In genomic region chr5:54009357-54009756, GRCh38 we compare ENCODE assay signal across 19 cellular contexts.
DNase-seq lines count a peak whose midpoint lies in the region; ATAC-seq, FAIRE-seq and TF ChIP-seq lines count a peak whose summit lies in the region.
"Had no signal": no experiment of that assay in that cellular context is flagged by ENCODE, and none has a peak within 500 bp of the region (broad histone marks: within the 10 kb centered on the region; RNA-seq: fewer than 3 reads in every experiment).

No MANE protein-coding gene starts in this region.

- H3K79me1 ChIP-seq in H1 (ENCODE audit: low read depth, low read length): no peaks in the 10 kb centered on the region

- intact Hi-C loops in HepG2 (cut with micrococcal nuclease; ENCODE audit: unreplicated experiment): loop anchor here (1.0 kb wide), 1 partner anchor 66 kb away; no protein-coding TSS in a partner anchor

- peak overlapping the region; percentile 87 for H2BK120ac ChIP-seq in H1 (replicated peaks; ENCODE audit: low read depth, low read length)

- DNase-seq in A549 (ENCODE audit: low read depth in 1 of 2, low spot score in 1 of 2): no peak
- DNase-seq in H1 (ENCODE audit: low read depth in 1 of 2, low spot score in 2 of 2): no peak
- DNase-seq in HepG2 (ENCODE audit: low spot score): peak; percentile 62
- DNase-seq in effector memory CD4-positive, alpha-beta T cell: no peak
- DNase-seq in middle frontal gyrus (ENCODE audit: extremely low spot score, low spot score): no peak
- no peak for DNase-seq in germinal center (ENCODE audit: low spot score)
- no peak for DNase-seq in pons (ENCODE audit: low spot score)
- DNase-seq: C1 segment of cervical spinal cord, DMS 273 treated with DMSO at 0.1 percent for 48 hours, GOT3, HFFc6, KBM-7, NCI-H146, NCI-H2081, NCI-H748 treated with DMSO at 0.1 percent for 48 hours, PC-3, SJCRH30 had no signal

- H2AK5ac ChIP-seq in H1 (ENCODE audit: low read depth, low read length): no peak overlapping the region

- peak overlapping the region; percentile 71 for H4K91ac ChIP-seq in H1 (replicated peaks; ENCODE audit: insufficient read length, low read length)

- ATAC-seq in A549: no peak
- ATAC-seq in HepG2: peak; percentile 81
- ATAC-seq: PC-3 had no signal

- H3K27ac ChIP-seq in A549 (peak overlapping the region; percentile 60 to 72; a peak in 5 of 6 replicates), HUES48 (ENCODE audit: low read depth, low read length) (peak overlapping the region; percentile 95), H1 (ENCODE audit: low read depth, low read length) (peak overlapping the region; percentile 40), HepG2 (ENCODE audit: extremely low read length, insufficient read depth, low read length) (peak overlapping the region; percentile 68)
- H3K27ac ChIP-seq in effector memory CD4-positive, alpha-beta T cell (ENCODE audit: insufficient read depth, low read length, poor library complexity, severe bottlenecking): no peak overlapping the region
- H3K27ac ChIP-seq: SJCRH30 had no signal

- TF ChIP-seq POLR2A in A549 (IDR thresholded peaks at IDR 0.05; ENCODE audit: low read length) (no peak), H1 (IDR thresholded peaks at IDR 0.05; ENCODE audit: control extremely low read depth in 1 of 2, low read depth in 2 of 2, low read length in 2 of 2) (no peak), HepG2 (IDR thresholded peaks at IDR 0.05; ENCODE audit: insufficient read depth in 1 of 2, low read depth in 2 of 2, low read length in 2 of 2) (no peak)

- no peak overlapping the region for H3K4ac ChIP-seq in H1 (replicated peaks; ENCODE audit: insufficient read length, low read depth, low read length)

- H3K56ac ChIP-seq in H1 (replicated peaks; ENCODE audit: insufficient read length, low read depth, low read length): peak overlapping the region; percentile 23

- H3K4me2 ChIP-seq in A549 (peak overlapping the region; percentile 82), H1 (ENCODE audit: insufficient read depth in 1 of 2, low read depth in 2 of 2, low read length in 2 of 2) (peak overlapping the region in 1 of 2 experiments; percentile 37; a peak in 2 of 4 replicates), HepG2 (ENCODE audit: low read depth, low read length) (peak overlapping the region; percentile 53)

- H2BK5ac ChIP-seq in H1 (ENCODE audit: low read depth, low read length): peak overlapping the region; percentile 29; the same call in 1 of the 2 replicates

- TF ChIP-seq EP300 in A549 (IDR thresholded peaks at IDR 0.05) (no peak), H1 (IDR thresholded peaks at IDR 0.05; ENCODE audit: borderline replicate concordance in 1 of 2, low read depth in 2 of 2, low read length in 2 of 2) (no peak), HepG2 (IDR thresholded peaks at IDR 0.05; ENCODE audit: low read depth in 2 of 2, low read length in 2 of 2) (no peak), HepG2 (CRISPR knock-in tag; IDR thresholded peaks at IDR 0.05; ENCODE audit: borderline replicate concordance) (no peak)

- H2AFZ ChIP-seq in H1 (ENCODE audit: low read length): no peak overlapping the region
- H2AFZ ChIP-seq in HepG2 (ENCODE audit: low read length): no peak overlapping the region

- H4K5ac ChIP-seq in H1 (ENCODE audit: insufficient read length, low read depth, low read length): peak overlapping the region; percentile 91

- H4K20me1 ChIP-seq in H1 (replicated peaks in 1 of 2; ENCODE audit: control insufficient read depth in 1 of 2, insufficient read depth in 2 of 2, low read length in 2 of 2) (no peaks in the 10 kb centered on the region), HepG2 (ENCODE audit: insufficient read depth, low read length) (no peaks in the 10 kb centered on the region)

- FAIRE-seq in A549 (lab: Jason Lieb, UNC): no peak
- FAIRE-seq in H1 (lab: Jason Lieb, UNC): no peak
- peak; percentile 60 for FAIRE-seq in HepG2 (lab: Jason Lieb, UNC)
- FAIRE-seq: GM12892 had no signal

- no peaks in the 10 kb centered on the region for H3K27me3 ChIP-seq in HUES48 (ENCODE audit: control insufficient read depth, insufficient read depth, low read length)
- no peaks in the 10 kb centered on the region for H3K27me3 ChIP-seq in H1 (replicated peaks in 1 of 4; ENCODE audit: control insufficient read depth in 3 of 4, extremely low read depth in 1 of 4, insufficient read depth in 3 of 4, low read length in 3 of 4)
- no peaks in the 10 kb centered on the region for H3K27me3 ChIP-seq in HepG2 (ENCODE audit: control insufficient read depth in 1 of 2, insufficient read depth in 2 of 2, low read length in 2 of 2)
- no peaks in the 10 kb centered on the region for H3K27me3 ChIP-seq in effector memory CD4-positive, alpha-beta T cell (replicated peaks; ENCODE audit: control insufficient read depth, insufficient read depth, low read length, poor library complexity, severe bottlenecking)
- H3K27me3 ChIP-seq: SJCRH30 had no signal

- POLR2A ChIA-PET in A549 (lab: Yijun Ruan, JAX): no interaction called here
- POLR2A ChIA-PET in H1 (lab: Charles Lee; ENCODE audit: partially characterized antibody): no interaction called here
- POLR2A ChIA-PET in HepG2 (lab: Yijun Ruan, JAX): no interaction called here

- WGBS in A549 (ENCODE audit: missing lambda C conversion rate): 57% methylated on average over 1 of the region's 1 CpG
- 64% methylated on average over 1 of the region's 1 CpG; no CpG with 5 or more reads in 1 of the 2 experiments for WGBS in H1 (ENCODE audit: extremely low coverage in 1 of 2, insufficient coverage in 1 of 2, insufficient read length in 1 of 2, insufficient replicate concordance in 2 of 2, low coverage in 1 of 2, low lambda C conversion rate in 2 of 2, missing lambda C conversion rate in 1 of 2), 2 experiments
- 3% methylated on average over 1 of the region's 1 CpG for WGBS in HepG2 (ENCODE audit: low lambda C conversion rate)

- no peaks in the 10 kb centered on the region for H3K79me2 ChIP-seq in H1 (ENCODE audit: control insufficient read depth in 1 of 2, insufficient read depth in 2 of 2, low read length in 2 of 2)
- no peaks in the 10 kb centered on the region for H3K79me2 ChIP-seq in HepG2 (ENCODE audit: insufficient read depth, low read length)

- H2BK20ac ChIP-seq in H1 (ENCODE audit: low read length): no peak overlapping the region

- H3K23me2 ChIP-seq in H1 (ENCODE audit: low read depth, low read length): no peaks in the 10 kb centered on the region

- H3K4me3 ChIP-seq in A549 (no peak overlapping the region), HUES48 (ENCODE audit: low read depth, low read length) (no peak overlapping the region), H1 (ENCODE audit: extremely low read depth in 1 of 4, insufficient read depth in 2 of 4, low read depth in 3 of 4, low read length in 4 of 4) (0 out of 8 replicates have a peak overlapping the region, but pooled peaks of 1 of the 4 experiments have one; percentile 3), HepG2 (replicated peaks in 1 of 3; ENCODE audit: insufficient read depth in 1 of 3, low read depth in 2 of 3, low read length in 3 of 3) (no peak overlapping the region; a peak in 1 of 6 replicates)
- no peak overlapping the region for H3K4me3 ChIP-seq in effector memory CD4-positive, alpha-beta T cell (ENCODE audit: insufficient read depth, low read depth, low read length, poor library complexity, severe bottlenecking)
- H3K4me3 ChIP-seq: SJCRH30 had no signal

- no peak overlapping the region for H3K23ac ChIP-seq in H1 (ENCODE audit: insufficient read length)

- CTCF ChIA-PET in A549 (lab: Yijun Ruan, JAX) (no interaction called here), H1 (lab: Charles Lee; ENCODE audit: partially characterized antibody) (interaction anchor here (1.6 to 2.0 kb wide), 2 partner anchors 8 to 219 kb away, joined by 4 read pairs; no protein-coding TSS in a partner anchor), HepG2 (lab: Yijun Ruan, JAX; ENCODE audit: low intra/inter-chr PET ratio, low total read pairs) (no interaction called here)

- H3K9me3 ChIP-seq in A549 (peaks cover 9% of the 10 kb centered on the region), HUES48 (ENCODE audit: control insufficient read depth, insufficient read depth, low read length) (peaks cover 6% of the 10 kb centered on the region; the same call in 1 of the 2 replicates), H1 (ENCODE audit: insufficient read depth in 2 of 2, low read depth in 1 of 2, low read length in 1 of 2) (peaks cover 0 to 4% of the 10 kb centered on the region in 2 experiments; a peak in 1 of 4 replicates), HepG2 (ENCODE audit: low read length) (peaks cover 12% of the 10 kb centered on the region)
- H3K9me3 ChIP-seq in effector memory CD4-positive, alpha-beta T cell (ENCODE audit: control insufficient read depth, low read length): no peaks in the 10 kb centered on the region
- H3K9me3 ChIP-seq: SJCRH30 had no signal

- in situ Hi-C loops in HepG2 (cut with HindIII; ENCODE audit: extremely low pct_ligation_motif_present, low pct_unique_long_range_greater_than_20kb): no loop called here

- H4K8ac ChIP-seq in H1 (ENCODE audit: extremely low read depth, insufficient read depth, low read length): no peak overlapping the region

- H3K18ac ChIP-seq in H1 (ENCODE audit: extremely low read depth, low read length): peak overlapping the region; percentile 68

- no peak overlapping the region for H2BK15ac ChIP-seq in H1 (ENCODE audit: low read length)

- TF ChIP-seq CTCF in A549 (IDR thresholded peaks at IDR 0.05) (no peak), H1 (IDR thresholded peaks at IDR 0.05; ENCODE audit: control extremely low read depth in 1 of 3, insufficient read depth in 1 of 3, low read depth in 1 of 3, low read length in 3 of 3) (no peak), HepG2 (CRISPR knock-in tag; IDR thresholded peaks at IDR 0.05) (no peak)

- H3K9ac ChIP-seq in HUES48 (ENCODE audit: low read depth, low read length) (peak overlapping the region; percentile 32; the same call in 1 of the 2 replicates), H1 (replicated peaks in 1 of 4; ENCODE audit: extremely low read depth in 1 of 4, low read depth in 3 of 4, low read length in 3 of 4) (peak overlapping the region in 1 of 4 experiments; percentile 29; a peak in 2 of 7 replicates), HepG2 (ENCODE audit: insufficient read depth, low read depth, low read length) (no peak overlapping the region)

- H3K14ac ChIP-seq in H1 (ENCODE audit: insufficient read length): no peak overlapping the region

- no peak for TF ChIP-seq RAD21 in A549 (conservative IDR thresholded peaks at IDR 0.05 in 1 of 2, IDR thresholded peaks at IDR 0.05 in 1 of 2)
- no peak for TF ChIP-seq RAD21 in H1 (IDR thresholded peaks at IDR 0.05 in 1 of 2, conservative IDR thresholded peaks at IDR 0.05 in 1 of 2; ENCODE audit: low read depth in 2 of 2, low read length in 2 of 2)
- no peak for TF ChIP-seq RAD21 in HepG2 (CRISPR knock-in tag; IDR thresholded peaks at IDR 0.05)

- no TSS peak for BruUV-seq in HepG2 (replicated peaks; lab: Mats Ljungman, UMichigan)

- peak overlapping the region; percentile 7; the same call in 1 of the 2 replicates for H2BK12ac ChIP-seq in H1 (ENCODE audit: low read depth, low read length)

- peaks cover 44% of the 10 kb centered on the region for H3K4me1 ChIP-seq in A549
- H3K4me1 ChIP-seq in HUES48 (ENCODE audit: control insufficient read depth, insufficient read depth, low read length): peaks cover 31% of the 10 kb centered on the region
- peaks cover 2 to 24% (median 10%) of the 10 kb centered on the region in 4 experiments; a peak in 4 of 7 replicates for H3K4me1 ChIP-seq in H1 (replicated peaks in 1 of 4; ENCODE audit: control insufficient read depth in 3 of 4, insufficient read depth in 4 of 4, low read length in 3 of 4)
- peaks cover 38% of the 10 kb centered on the region for H3K4me1 ChIP-seq in HepG2 (ENCODE audit: insufficient read depth, low read length)
- H3K4me1 ChIP-seq in effector memory CD4-positive, alpha-beta T cell (ENCODE audit: control insufficient read depth, insufficient read depth, low read length, poor library complexity, severe bottlenecking): no peaks in the 10 kb centered on the region
- H3K4me1 ChIP-seq: SJCRH30 had no signal

- H3K36me3 ChIP-seq in HUES48 (ENCODE audit: control insufficient read depth, insufficient read depth, low read length) (no peaks in the 10 kb centered on the region), H1 (ENCODE audit: control insufficient read depth in 2 of 4, insufficient read depth in 4 of 4, low read length in 3 of 4) (no peaks in the 10 kb centered on the region), HepG2 (replicated peaks in 1 of 2; ENCODE audit: control insufficient read depth in 1 of 2, insufficient read depth in 2 of 2, low read length in 2 of 2) (no peaks in the 10 kb centered on the region)
- no peaks in the 10 kb centered on the region for H3K36me3 ChIP-seq in effector memory CD4-positive, alpha-beta T cell (ENCODE audit: control insufficient read depth, insufficient read depth, low read length)
- H3K36me3 ChIP-seq: SJCRH30 had no signal
